In genomic region chr3:632571-633170, GRCh38 we compare ENCODE assay signal across 8 cellular contexts.
DNase-seq lines count a peak whose midpoint lies in the region; ATAC-seq and TF ChIP-seq lines count a peak whose summit lies in the region.

No MANE protein-coding gene starts in this region.

- no peaks in the 10 kb centered on the region for H3K4me1 Mint-ChIP-seq in HFFc6 (ENCODE audit: low read depth)

- no peak for TF ChIP-seq POLR2A in gastroesophageal sphincter (IDR thresholded peaks at IDR 0.05)

- POLR2A ChIA-PET in AG04449 (lab: Yijun Ruan, JAX): no interaction called here

- H3K36me3 Mint-ChIP-seq in HFFc6 (ENCODE audit: low read depth): 0 out of 2 replicates have a peak, but pooled peaks cover 3% of the 10 kb centered on the region

- CTCF ChIA-PET in AG04449 (lab: Yijun Ruan, JAX): no interaction called here

- H3K4me3 Mint-ChIP-seq in HFFc6: no peak overlapping the region

- WGBS in gastroesophageal sphincter (ENCODE audit: low coverage in 1 of 2), 2 donors: 35 to 50% methylated on average over 10 of the region's 10 CpGs

- H3K4me3 ChIP-seq in AG04449 (ENCODE audit: low read depth, low read length) (no peak overlapping the region), GM06990 (replicated peaks; ENCODE audit: low read depth, low read length) (no peak overlapping the region), gastroesophageal sphincter (no peak overlapping the region)

- no peaks in the 10 kb centered on the region for H3K9me3 ChIP-seq in gastroesophageal sphincter

- H3K36me3 ChIP-seq in GM06990 (ENCODE audit: control insufficient read depth, insufficient read depth, low read length) (no peaks in the 10 kb centered on the region), gastroesophageal sphincter (no peaks in the 10 kb centered on the region)

- no peak for ATAC-seq in gastroesophageal sphincter
- no peak for ATAC-seq in GM18519 (IDR thresholded peaks at IDR 0.05; ENCODE audit: low FRiP score, unreplicated experiment)

- H3K4me1 ChIP-seq in gastroesophageal sphincter: no peaks in the 10 kb centered on the region

- H3K27me3 ChIP-seq in GM06990 (replicated peaks; ENCODE audit: control insufficient read depth, insufficient read depth, low read length) (no peaks in the 10 kb centered on the region), gastroesophageal sphincter (no peaks in the 10 kb centered on the region)

- peaks cover 37% of the 10 kb centered on the region for H3K9me3 Mint-ChIP-seq in HFFc6

- H3K27ac ChIP-seq in VCaP (no peak overlapping the region), gastroesophageal sphincter (no peak overlapping the region)

- no peak for TF ChIP-seq EP300 in gastroesophageal sphincter (IDR thresholded peaks at IDR 0.05)

- H3K27me3 Mint-ChIP-seq in HFFc6 (ENCODE audit: insufficient read depth): no peaks in the 10 kb centered on the region

- H3K27ac Mint-ChIP-seq in HFFc6: no peak overlapping the region

- TF ChIP-seq CTCF in AG04449 (IDR thresholded peaks at IDR 0.05; ENCODE audit: insufficient read depth, low read length, missing control alignments) (peak; percentile 30), GM06990 (IDR thresholded peaks at IDR 0.05; ENCODE audit: insufficient read depth, low read length, poor library complexity, severe bottlenecking) (peak; percentile 73), HFFc6 (IDR thresholded peaks at IDR 0.05) (peak; percentile 74), VCaP (conservative IDR thresholded peaks at IDR 0.05) (peak; percentile 85), gastroesophageal sphincter (IDR thresholded peaks at IDR 0.05) (peak in 3 of 4 experiments; percentile 7 to 44 (median 20))

- DNase-seq in AG04449 (ENCODE audit: low read depth, low spot score) (no peak), GM06990 (ENCODE audit: extremely low read depth, insufficient read length) (no peak), HFFc6 (peak; percentile 4), NCI-H1417 treated with DMSO at 0.1 percent for 48 hours (lab: John Stamatoyannopoulos, UW) (peak; percentile 7), renal cortical epithelial cell (ENCODE audit: low read depth) (peak; percentile 75)

Comparison
In these comparisons a context has a peak if more than half of its experiments do, and no peak if none do; other contexts are left out.
1. DNase-seq: peak in HFFc6 (single experiment), NCI-H1417 treated with DMSO at 0.1 percent for 48 hours (single experiment) and renal cortical epithelial cell (single experiment); none in AG04449 (single experiment) and GM06990 (single experiment).
2. CTCF ChIP-seq: peak in every context shown above with its lines; median percentile 85 in VCaP; 74 in HFFc6; 73 in GM06990; 30 in AG04449; 20 in gastroesophageal sphincter.